In genomic region chr5:65034782-65035181, GRCh38 we compare ENCODE assay signal across 8 cellular contexts.
A peak's percentile ranks its signal among the peaks of the same experiment; 100 is the strongest.
DNase-seq lines count a peak whose midpoint lies in the region; ATAC-seq and TF ChIP-seq lines count a peak whose summit lies in the region.

No MANE protein-coding gene starts in this region.

- DNase-seq in H7 (peak; percentile 71), progenitor cell of endocrine pancreas (ENCODE audit: low spot score, unreplicated experiment) (no peak), NCI-H226 (no peak), NCI-H2196 (lab: John Stamatoyannopoulos, UW; ENCODE audit: unreplicated experiment) (no peak)

- 60 to 64% methylated on average over 13 of the region's 13 CpGs for WGBS in esophagus, 2 donors

- H4K20me1 ChIP-seq in OCI-LY3 (ENCODE audit: insufficient read depth, low read length), result no peaks in the 10 kb centered on the region

- H3K27me3 Mint-ChIP-seq in progenitor cell of endocrine pancreas, result peaks cover 13% of the 10 kb centered on the region

- no peaks in the 10 kb centered on the region for H3K9me3 ChIP-seq in OCI-LY3 (ENCODE audit: insufficient read depth, low read length)
- H3K9me3 ChIP-seq in esophagus (ENCODE audit: control insufficient read depth in 2 of 2, insufficient read depth in 1 of 2, low read depth in 1 of 2, low read length in 1 of 2), result no peaks in the 10 kb centered on the region

- no peaks in the 10 kb centered on the region for H3K36me3 Mint-ChIP-seq in progenitor cell of endocrine pancreas (ENCODE audit: insufficient read depth)

- H3K27me3 ChIP-seq in H7 (ENCODE audit: control insufficient read depth, insufficient read depth, low read length), result peaks cover 2% of the 10 kb centered on the region; the same call in 1 of the 2 replicates
- H3K27me3 ChIP-seq in OCI-LY3 (ENCODE audit: low read depth, low read length), result no peaks in the 10 kb centered on the region
- H3K27me3 ChIP-seq in esophagus (ENCODE audit: control insufficient read depth in 1 of 2, insufficient read depth in 2 of 2, low read length in 2 of 2), result no peaks in the 10 kb centered on the region

- no peaks in the 10 kb centered on the region for H3K79me2 ChIP-seq in OCI-LY3 (ENCODE audit: low read length)

- H3K36me3 ChIP-seq in H7 (replicated peaks; ENCODE audit: control insufficient read depth, insufficient read depth, low read length) (no peaks in the 10 kb centered on the region), OCI-LY3 (replicated peaks; ENCODE audit: low read depth, low read length) (no peaks in the 10 kb centered on the region), esophagus (ENCODE audit: control insufficient read depth in 2 of 2, insufficient read depth in 2 of 2, low read length in 1 of 2) (no peaks in the 10 kb centered on the region)

- H3K4me1 Mint-ChIP-seq in progenitor cell of endocrine pancreas (ENCODE audit: low read depth), result peaks cover 16% of the 10 kb centered on the region

- peak overlapping the region; percentile 84 for H3K4me2 ChIP-seq in OCI-LY3 (ENCODE audit: low read length)

- TF ChIP-seq CTCF in OCI-LY3 (IDR thresholded peaks at IDR 0.05; ENCODE audit: low read depth, low read length), result no peak
- no peak for TF ChIP-seq CTCF in progenitor cell of endocrine pancreas (IDR thresholded peaks at IDR 0.05; ENCODE audit: unreplicated experiment)

- H3K4me3 Mint-ChIP-seq in progenitor cell of endocrine pancreas (ENCODE audit: low read depth), result peak overlapping the region; percentile 88

- H2AFZ ChIP-seq in OCI-LY3 (ENCODE audit: low read depth, low read length), result peak overlapping the region; percentile 94

- H3K9ac ChIP-seq in OCI-LY3 (ENCODE audit: low read length), result peak overlapping the region; percentile 68

- H3K4me1 ChIP-seq in OCI-LY3 (ENCODE audit: low read length), result peaks cover 11% of the 10 kb centered on the region
- peaks cover 2 to 3% of the 10 kb centered on the region in 2 donors for H3K4me1 ChIP-seq in esophagus (ENCODE audit: control insufficient read depth in 2 of 2, insufficient read depth in 2 of 2, low read length in 1 of 2)

- H3K27ac Mint-ChIP-seq in progenitor cell of endocrine pancreas, result peak overlapping the region; percentile 6

- no peaks in the 10 kb centered on the region for H3K9me3 Mint-ChIP-seq in progenitor cell of endocrine pancreas (ENCODE audit: low read depth)

- peak overlapping the region; percentile 57; the same call in 1 of the 2 replicates for H3K4me3 ChIP-seq in H7 (ENCODE audit: insufficient read depth, low read depth, low read length)
- H3K4me3 ChIP-seq in OCI-LY3 (ENCODE audit: low read length), result peak overlapping the region; percentile 78
- H3K4me3 ChIP-seq in esophagus (ENCODE audit: low read depth in 1 of 2, low read length in 2 of 2), result peak overlapping the region in 1 of 2 donors; percentile 56

- H3K27ac ChIP-seq in OCI-LY3 (ENCODE audit: low read length) (no peak overlapping the region), esophagus (ENCODE audit: low read depth in 2 of 2, low read length in 1 of 2) (peak overlapping the region; percentile 92 to 94)

- ATAC-seq in HG02870 (IDR thresholded peaks at IDR 0.05; ENCODE audit: unreplicated experiment) (no peak), GM18858 (IDR thresholded peaks at IDR 0.05; ENCODE audit: unreplicated experiment) (no peak)
